ENCODE assay signal across 8 cellular contexts in the genomic region with DNA sequence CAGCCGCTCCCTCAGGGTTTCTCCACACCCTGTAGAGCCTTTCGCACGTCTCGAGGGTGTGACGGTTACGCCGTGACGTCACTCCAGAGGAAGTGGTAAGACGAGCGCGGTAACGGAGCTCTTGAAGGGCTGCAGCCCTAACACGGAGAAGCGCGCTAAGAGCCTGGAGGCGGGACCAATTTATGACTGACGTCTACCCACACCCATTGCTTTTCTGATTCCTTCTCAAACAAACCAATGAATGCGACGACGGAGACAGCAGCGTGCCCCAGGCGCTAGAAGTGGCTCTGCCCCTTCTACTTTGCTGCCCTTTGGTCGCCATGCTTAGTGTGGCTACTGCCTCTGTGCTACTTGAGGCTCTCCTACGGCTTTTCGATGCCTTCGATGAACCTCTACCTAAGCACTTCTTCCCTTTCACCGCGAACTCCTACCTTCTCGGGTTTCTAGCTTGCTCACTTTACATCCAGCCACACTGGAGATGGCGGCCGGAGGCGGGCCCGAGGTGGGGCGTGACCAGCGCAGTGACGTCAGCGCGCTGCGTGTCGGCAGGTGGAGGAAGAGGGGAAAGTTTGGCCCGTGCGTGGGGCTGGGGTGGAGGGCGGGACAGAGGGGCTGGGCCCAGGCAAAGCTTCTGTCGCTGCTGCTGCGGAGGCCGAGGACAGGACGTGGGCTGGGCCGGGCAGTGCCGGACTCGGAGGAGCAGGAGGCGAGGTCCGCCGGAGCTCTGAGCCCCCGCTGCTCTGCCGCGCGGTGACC.
DNase-seq lines count a peak whose midpoint lies in the region; ATAC-seq and TF ChIP-seq lines count a peak whose summit lies in the region.

A gene (plus strand): TSS at position 572 of the 756 bp plus-strand sequence. CDS start 340 bp downstream, outside the sequence.

- peak; percentile 99 for DNase-seq in AG09309 (ENCODE audit: low read depth)
- DNase-seq in NCI-H446 treated with DMSO at 0.1 percent for 48 hours (lab: John Stamatoyannopoulos, UW) = peak; percentile 97
- peak; percentile 100 for DNase-seq in cerebellar cortex (ENCODE audit: low spot score)
- DNase-seq in iris pigment epithelial cell (ENCODE audit: low read depth) = peak; percentile 100
- peak; percentile 94 for DNase-seq in stimulated activated CD4-positive, alpha-beta T cell treated with anti-CD3 and anti-CD28 coated beads, Interleukin-12 subunit alpha, Interleukin-12 subunit beta, amount 100 ng/mL, for 24 hours (ENCODE audit: low read depth in 2 of 2)

- peak within 1 kb of the TSS; percentile 91 for H3K4me3 ChIP-seq in AG09309 (ENCODE audit: control insufficient read depth, low read depth, low read length)

- peak; percentile 88 for ATAC-seq in GM19025 (IDR thresholded peaks at IDR 0.05; ENCODE audit: low read depth, unreplicated experiment)
- peak; percentile 92 for ATAC-seq in HG03342 (IDR thresholded peaks at IDR 0.05; ENCODE audit: unreplicated experiment)
- peak; percentile 90 to 94 for ATAC-seq in activated CD4-positive, CD25-positive, alpha-beta regulatory T cell treated with anti-CD3 and anti-CD28 coated beads, Interleukin-2, amount 50 U/mL, for 24 hours

- no peak for TF ChIP-seq CTCF in AG09309 (IDR thresholded peaks at IDR 0.05; ENCODE audit: control insufficient read depth, insufficient read depth, low read depth, low read length, missing control alignments)

Comparison
In these comparisons a context has a peak if more than half of its experiments do, and no peak if none do; other contexts are left out.
1. Peak in every context shown above with its lines: DNase-seq, ATAC-seq and H3K4me3 ChIP-seq.